In the genomic region with DNA sequence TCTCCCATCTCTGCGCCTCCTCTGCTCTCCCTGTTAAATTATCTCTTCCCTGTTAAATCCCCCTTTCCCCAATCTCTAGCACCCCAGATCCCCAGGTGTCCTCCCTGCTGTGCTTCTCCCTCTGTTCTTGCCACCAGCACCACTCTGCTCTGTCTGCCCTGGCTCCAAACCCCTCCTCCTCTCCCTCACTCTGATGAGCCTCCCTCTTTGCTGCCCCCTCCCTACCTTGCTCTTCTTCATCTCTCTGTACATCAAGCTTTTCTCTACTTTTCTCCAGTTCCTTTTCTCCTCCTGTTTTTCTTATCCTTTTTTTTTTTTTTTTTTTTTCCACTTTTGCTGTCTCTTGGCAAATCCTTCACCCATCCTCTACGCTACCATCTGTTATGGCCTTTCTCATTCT, we compare ENCODE assay signal across 1 cellular context.
TF ChIP-seq lines count a peak whose summit lies in the region.

No MANE protein-coding gene starts in this region.

TF ChIP-seq in HEK293, 187 proteins besides CTCF, POLR2A, EP300 and RAD21:
- TF ChIP-seq, protein P1, sequence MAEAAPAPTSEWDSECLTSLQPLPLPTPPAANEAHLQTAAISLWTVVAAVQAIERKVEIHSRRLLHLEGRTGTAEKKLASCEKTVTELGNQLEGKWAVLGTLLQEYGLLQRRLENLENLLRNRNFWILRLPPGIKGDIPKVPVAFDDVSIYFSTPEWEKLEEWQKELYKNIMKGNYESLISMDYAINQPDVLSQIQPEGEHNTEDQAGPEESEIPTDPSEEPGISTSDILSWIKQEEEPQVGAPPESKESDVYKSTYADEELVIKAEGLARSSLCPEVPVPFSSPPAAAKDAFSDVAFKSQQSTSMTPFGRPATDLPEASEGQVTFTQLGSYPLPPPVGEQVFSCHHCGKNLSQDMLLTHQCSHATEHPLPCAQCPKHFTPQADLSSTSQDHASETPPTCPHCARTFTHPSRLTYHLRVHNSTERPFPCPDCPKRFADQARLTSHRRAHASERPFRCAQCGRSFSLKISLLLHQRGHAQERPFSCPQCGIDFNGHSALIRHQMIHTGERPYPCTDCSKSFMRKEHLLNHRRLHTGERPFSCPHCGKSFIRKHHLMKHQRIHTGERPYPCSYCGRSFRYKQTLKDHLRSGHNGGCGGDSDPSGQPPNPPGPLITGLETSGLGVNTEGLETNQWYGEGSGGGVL (tag by site-specific recombination; IDR thresholded peaks at IDR 0.05), result peak; percentile 19; the same call in 1 of the 2 replicates
- TF ChIP-seq ZNF366 (tag by site-specific recombination; conservative IDR thresholded peaks at IDR 0.05), result 0 out of 2 replicates have a peak, but pooled peaks have one; percentile 33
- TF ChIP-seq PRDM1 (tag by site-specific recombination; IDR thresholded peaks at IDR 0.05), result peak; percentile 55
